ENCODE assay signal across 11 cellular contexts in the genomic region with DNA sequence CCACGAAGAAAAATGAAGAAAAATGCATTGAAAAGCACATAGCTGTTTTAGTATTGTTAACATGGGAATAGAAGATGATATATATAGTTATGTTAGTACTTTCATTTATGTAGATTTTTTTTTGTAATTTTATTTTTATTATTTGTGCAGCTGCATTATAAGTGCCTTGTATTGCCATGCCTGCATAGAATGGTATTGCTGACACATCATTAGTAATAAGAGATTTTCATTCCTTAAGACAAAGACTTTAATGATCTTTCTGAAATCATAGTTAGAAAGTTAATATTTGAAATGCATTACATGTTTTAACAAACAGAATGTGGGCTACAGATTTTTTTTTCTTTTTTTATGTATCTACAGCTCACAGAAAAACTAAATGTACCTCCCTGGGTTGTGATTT.
"Had no signal": no experiment of that assay in that cellular context is flagged by ENCODE, and none has a peak within 500 bp of the region (broad histone marks: within the 10 kb centered on the region; RNA-seq: fewer than 3 reads in every experiment).

No MANE protein-coding gene starts in this region.

- H3K36me3 ChIP-seq: HAP-1 had no signal

- H2AFZ ChIP-seq: GM23248 had no signal

- FAIRE-seq: H1, H54 had no signal

- H3K4me3 ChIP-seq: GM23248, GM23338, HAP-1 had no signal

- ATAC-seq: GM23338, HCT116 had no signal

- H3K4me2 ChIP-seq: GM23338 had no signal

- H3K9ac ChIP-seq: GM23248 had no signal

- H3K9me3 ChIP-seq: HAP-1 had no signal

- H3K27ac ChIP-seq: GM23248 had no signal

- H3K4me1 ChIP-seq: HAP-1 had no signal

- DNase-seq: GM23248, GOT3, H7, H9, HCEC 1CT, HFFc6 had no signal
